In genomic region chr1:55204997-55205396, GRCh38 we compare ENCODE assay signal across 11 cellular contexts. TPM values are rescaled to one million over a fixed set of nuclear protein-coding genes. Genes with fewer than 3 reads are reported as not detected.
DNase-seq lines count a peak whose midpoint lies in the region; ATAC-seq and TF ChIP-seq lines count a peak whose summit lies in the region.
"Had no signal": no experiment of that assay in that cellular context is flagged by ENCODE, and none has a peak within 500 bp of the region (broad histone marks: within the 10 kb centered on the region; RNA-seq: fewer than 3 reads in every experiment).

No MANE protein-coding gene starts in this region.

- H3K79me1 ChIP-seq in trophoblast cell (ENCODE audit: low read length), result no peaks in the 10 kb centered on the region

- H2BK12ac ChIP-seq in trophoblast cell (ENCODE audit: low read length), result no peak overlapping the region

- WGBS in trophoblast cell (ENCODE audit: extremely low coverage, insufficient coverage, insufficient read length), result no CpG with 5 or more reads among the region's 1 CpG

- H3K27ac Mint-ChIP-seq in activated naive CD8-positive, alpha-beta T cell treated with anti-CD3 and anti-CD28 coated beads, Interleukin-2, amount 10 ng/mL, durations not matched to agents 7 days and 5 days, result peak overlapping the region; percentile 7

- no peak overlapping the region for H2BK5ac ChIP-seq in trophoblast cell (ENCODE audit: low read depth, low read length, poor library complexity)

- no peak overlapping the region for H3K23ac ChIP-seq in trophoblast cell (ENCODE audit: low read length)

- H4K8ac ChIP-seq in trophoblast cell (ENCODE audit: low read depth, low read length), result no peak overlapping the region

- peaks cover 51% of the 10 kb centered on the region for H3K4me1 Mint-ChIP-seq in activated naive CD8-positive, alpha-beta T cell treated with anti-CD3 and anti-CD28 coated beads, Interleukin-2, amount 10 ng/mL, durations not matched to agents 7 days and 5 days

- H3K4me1 ChIP-seq in upper lobe of right lung, result peaks cover 45% of the 10 kb centered on the region
- H3K4me1 ChIP-seq in trophoblast cell (ENCODE audit: control insufficient read depth in 1 of 2, insufficient read depth in 2 of 2, low read length in 2 of 2), result peaks cover 0 to 2% of the 10 kb centered on the region in 2 experiments

- no peak overlapping the region for H3K4ac ChIP-seq in trophoblast cell (ENCODE audit: low read depth, low read length)

- no peak for TF ChIP-seq CTCF in upper lobe of right lung (IDR thresholded peaks at IDR 0.05)

- no peak overlapping the region for H3K14ac ChIP-seq in trophoblast cell (ENCODE audit: low read length)

- H3K36me3 ChIP-seq in upper lobe of right lung (no peaks in the 10 kb centered on the region), trophoblast cell (ENCODE audit: control insufficient read depth in 1 of 2, insufficient read depth in 2 of 2, low read length in 2 of 2) (peaks cover 0 to 2% of the 10 kb centered on the region in 2 experiments)
- H3K36me3 ChIP-seq: thoracic aorta had no signal

- peak; percentile 46 for ATAC-seq in Right ventricle myocardium inferior
- peak; percentile 66 for ATAC-seq in HG02943 (IDR thresholded peaks at IDR 0.05; ENCODE audit: low read depth, unreplicated experiment)
- no peak for ATAC-seq in activated naive CD8-positive, alpha-beta T cell treated with anti-CD3 and anti-CD28 coated beads, Interleukin-2, amount 10 ng/mL, durations not matched to agents 7 days and 5 days (ENCODE audit: low read depth)
- peak; percentile 75 for ATAC-seq in upper lobe of right lung

- no peak overlapping the region for H4K91ac ChIP-seq in trophoblast cell (ENCODE audit: low read depth, low read length)

- peak overlapping the region; percentile 2 for H3K4me3 Mint-ChIP-seq in activated naive CD8-positive, alpha-beta T cell treated with anti-CD3 and anti-CD28 coated beads, Interleukin-2, amount 10 ng/mL, durations not matched to agents 7 days and 5 days
- H3K4me3 Mint-ChIP-seq: neural crest cell had no signal

- H3K27ac ChIP-seq in upper lobe of right lung, result no peak overlapping the region
- H3K27ac ChIP-seq in trophoblast cell (ENCODE audit: low read depth, low read length), result no peak overlapping the region
- H3K27ac ChIP-seq: thoracic aorta had no signal

- H3K27me3 Mint-ChIP-seq in activated naive CD8-positive, alpha-beta T cell treated with anti-CD3 and anti-CD28 coated beads, Interleukin-2, amount 10 ng/mL, durations not matched to agents 7 days and 5 days, result no peaks in the 10 kb centered on the region

- H2AFZ ChIP-seq in trophoblast cell (ENCODE audit: insufficient read depth, low read length, poor library complexity), result no peak overlapping the region

- no peak overlapping the region for H3K18ac ChIP-seq in trophoblast cell (ENCODE audit: low read length)

- H3K79me2 ChIP-seq in trophoblast cell (ENCODE audit: control insufficient read depth, insufficient read depth, low read length, poor library complexity), result no peaks in the 10 kb centered on the region

- H3K4me2 ChIP-seq in trophoblast cell (ENCODE audit: low read length), result no peak overlapping the region

- peaks cover 23% of the 10 kb centered on the region for H3K36me3 Mint-ChIP-seq in activated naive CD8-positive, alpha-beta T cell treated with anti-CD3 and anti-CD28 coated beads, Interleukin-2, amount 10 ng/mL, durations not matched to agents 7 days and 5 days

- no peak overlapping the region for H3K4me3 ChIP-seq in upper lobe of right lung
- no peak overlapping the region for H3K4me3 ChIP-seq in trophoblast cell (ENCODE audit: low read depth, low read length)
- H3K4me3 ChIP-seq: thoracic aorta had no signal

- no peak overlapping the region for H2BK120ac ChIP-seq in trophoblast cell (ENCODE audit: insufficient read depth, low read length, poor library complexity)

- no peaks in the 10 kb centered on the region for H3K9me3 Mint-ChIP-seq in activated naive CD8-positive, alpha-beta T cell treated with anti-CD3 and anti-CD28 coated beads, Interleukin-2, amount 10 ng/mL, durations not matched to agents 7 days and 5 days
- H3K9me3 Mint-ChIP-seq: neural crest cell had no signal

- no peak overlapping the region for H4K12ac ChIP-seq in trophoblast cell (ENCODE audit: low read depth, low read length)

- H3K27me3 ChIP-seq in upper lobe of right lung, result no peaks in the 10 kb centered on the region
- H3K27me3 ChIP-seq in trophoblast cell (ENCODE audit: insufficient read depth, low read length), result no peaks in the 10 kb centered on the region

- H3K9ac ChIP-seq in trophoblast cell (ENCODE audit: low read length), result no peak overlapping the region

- no peak overlapping the region for H2AK5ac ChIP-seq in trophoblast cell (ENCODE audit: low read length)

- POLR2A ChIA-PET in activated naive CD8-positive, alpha-beta T cell treated with anti-CD3 and anti-CD28 coated beads, Interleukin-2, amount 10 ng/mL, durations not matched to agents 7 days and 5 days (lab: Charles Lee), result interaction anchor here (1.3 to 1.5 kb wide), 2 partner anchors 9 to 10 kb away, joined by 6 to 7 read pairs; partner anchors contain the start of gene USP24

- DNase-seq in Right ventricle myocardium inferior (ENCODE audit: missing footprints) (no peak), cardiac septum (ENCODE audit: low spot score) (no peak), upper lobe of right lung (no peak), LoVo (ENCODE audit: low spot score) (no peak), trophoblast cell (no peak)
- DNase-seq in activated naive CD8-positive, alpha-beta T cell treated with anti-CD3 and anti-CD28 coated beads, Interleukin-2, amount 10 ng/mL, durations not matched to agents 7 days and 5 days, result no peak
- DNase-seq in activated CD8-positive, alpha-beta memory T cell treated with anti-CD3 and anti-CD28 coated beads for 24 hours, result no peak
- DNase-seq: T-helper 9 cell had no signal

- H3K9me3 ChIP-seq in upper lobe of right lung (no peaks in the 10 kb centered on the region), trophoblast cell (ENCODE audit: insufficient read depth, low read depth, low read length) (no peaks in the 10 kb centered on the region)
- H3K9me3 ChIP-seq: thoracic aorta had no signal

- intact Hi-C loops in Right ventricle myocardium inferior (cut with DNase I), result no loop called here
- intact Hi-C loops in cardiac septum (cut with DNase I), result no loop called here
- intact Hi-C loops in upper lobe of right lung (cut with DNase I), result no loop called here

RNA-seq across cellular contexts. Expression of gene USP24, which starts 10.2 kb away (rescaled TPM):
- total RNA-seq in Right ventricle myocardium inferior, result 34.5 TPM
- total RNA-seq in cardiac septum, result 45.1 TPM
- 10 to 100 TPM; 53.8 to 63.7 TPM for total RNA-seq in activated naive CD8-positive, alpha-beta T cell treated with anti-CD3 and anti-CD28 coated beads, Interleukin-2, amount 10 ng/mL, durations not matched to agents 7 days and 5 days
- total RNA-seq in upper lobe of right lung, result 39.5 TPM
- polyA plus RNA-seq in trophoblast cell (2013), result 14.7 and 15.2 TPM in 2 replicates
